In the genomic region with DNA sequence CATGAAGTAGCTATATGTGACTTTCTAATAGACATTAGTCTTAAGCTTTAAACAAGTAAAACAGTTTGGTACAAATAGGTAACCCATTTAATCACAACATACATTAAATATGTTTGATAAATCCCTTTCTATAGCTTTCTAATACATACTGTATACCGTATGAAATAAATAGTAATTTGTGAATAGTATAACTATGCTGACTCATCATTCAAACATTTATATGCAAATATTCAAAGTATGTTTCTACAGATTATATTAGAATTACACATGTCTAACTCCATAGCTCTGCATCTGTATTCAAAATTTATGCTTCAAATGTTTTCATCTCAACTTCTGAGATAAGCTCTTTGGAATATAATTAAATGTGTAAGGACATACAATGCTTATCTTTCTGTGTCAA, we compare ENCODE assay signal across 22 cellular contexts.
DNase-seq lines count a peak whose midpoint lies in the region; ATAC-seq, FAIRE-seq and TF ChIP-seq lines count a peak whose summit lies in the region.
"Had no signal": no experiment of that assay in that cellular context is flagged by ENCODE, and none has a peak within 500 bp of the region (broad histone marks: within the 10 kb centered on the region; RNA-seq: fewer than 3 reads in every experiment).

No MANE protein-coding gene starts in this region.

- H2AK9ac ChIP-seq in IMR-90 (replicated peaks; ENCODE audit: low read depth, low read length, poor library complexity) = no peak overlapping the region

- H4K8ac ChIP-seq in IMR-90 (ENCODE audit: low read depth in 2 of 2, low read length in 2 of 2) = no peak overlapping the region

- BruUV-seq in IMR-90 (replicated peaks; lab: Mats Ljungman, UMichigan) = no TSS peak

- H3K27me3 ChIP-seq in IMR-90 (ENCODE audit: control insufficient read depth, insufficient read depth, low read length) = no peaks in the 10 kb centered on the region
- H3K27me3 ChIP-seq: BLaER1 had no signal

- H3K27ac ChIP-seq in IMR-90 (ENCODE audit: insufficient read depth, low read length) = no peak overlapping the region
- H3K27ac ChIP-seq: BLaER1, C4-2B had no signal

- H4K20me1 ChIP-seq in IMR-90 (ENCODE audit: insufficient read depth, low read length) = no peaks in the 10 kb centered on the region
- H4K20me1 ChIP-seq: BLaER1 had no signal

- H3K56ac ChIP-seq in IMR-90 (ENCODE audit: extremely low read depth, insufficient read depth, low read length) = no peak overlapping the region

- in situ Hi-C loops in IMR-90 (cut with MboI; ENCODE audit: low sequenced_read_pairs) = no loop called here

- no peak for TF ChIP-seq POLR2A in IMR-90 (IDR thresholded peaks at IDR 0.05; ENCODE audit: low read depth, low read length)

- no peak overlapping the region for H2BK15ac ChIP-seq in IMR-90 (ENCODE audit: low read depth, low read length)

- no peak for TF ChIP-seq RAD21 in IMR-90 (IDR thresholded peaks at IDR 0.05; ENCODE audit: low read length)

- intact Hi-C loops in IMR-90 (cut with micrococcal nuclease) = no loop called here

- dilution Hi-C loops in IMR-90 (cut with HindIII; ENCODE audit: low sequenced_read_pairs, unreplicated experiment) = no loop called here

- no peak overlapping the region for H3K14ac ChIP-seq in IMR-90 (replicated peaks; ENCODE audit: low read depth, low read length)

- H2BK5ac ChIP-seq in IMR-90 (ENCODE audit: low read depth, low read length, poor library complexity, severe bottlenecking) = no peak overlapping the region

- DNase-seq in ELR (ENCODE audit: low read depth) (peak; percentile 30), IMR-90 (no peak), amniotic epithelial cell (ENCODE audit: low read depth) (peak; percentile 1), dermis blood vessel endothelial cell (no peak), activated gamma-delta T cell treated with Interleukin-2 at 50 U/mL for 16 hours (no peak), SKM-1 (lab: John Stamatoyannopoulos, UW; ENCODE audit: unreplicated experiment) (no peak), DMS79 treated with DMSO at 0.1 percent for 48 hours (lab: John Stamatoyannopoulos, UW) (no peak)
- DNase-seq: 8988T; Caco-2; CD4-positive, CD25-positive, alpha-beta regulatory T cell; CD8-positive, alpha-beta T cell; DMS153; EL; GF-D8 had no signal

- H3K79me1 ChIP-seq in IMR-90 (ENCODE audit: low read depth in 1 of 2, low read length in 2 of 2) = no peaks in the 10 kb centered on the region

- no peak overlapping the region for H3K9ac ChIP-seq in IMR-90 (ENCODE audit: low read depth, low read length)
- H3K9ac ChIP-seq: BLaER1 had no signal

- H3K18ac ChIP-seq in IMR-90 (ENCODE audit: low read depth, low read length) = no peak overlapping the region

- no peak overlapping the region for H2BK120ac ChIP-seq in IMR-90 (ENCODE audit: low read depth, low read length)

- no CpG with 5 or more reads among the region's 1 CpG for WGBS in IMR-90 (ENCODE audit: extremely low coverage in 2 of 2, insufficient read length in 1 of 2), 2 experiments

- no peaks in the 10 kb centered on the region for H3K9me1 ChIP-seq in IMR-90 (ENCODE audit: insufficient read depth, low read length)

- H3K4me3 ChIP-seq in IMR-90 (ENCODE audit: insufficient read depth, low read depth, low read length) = no peak overlapping the region
- H3K4me3 ChIP-seq: BLaER1, GM23338, HAP-1 had no signal

- H3K4me1 ChIP-seq in IMR-90 (ENCODE audit: control insufficient read depth, insufficient read depth, low read length) = no peaks in the 10 kb centered on the region
- H3K4me1 ChIP-seq: BLaER1, Caco-2, HAP-1 had no signal

- H4K5ac ChIP-seq in IMR-90 (ENCODE audit: low read depth, low read length) = no peak overlapping the region

- H2BK20ac ChIP-seq in IMR-90 (ENCODE audit: low read depth, low read length) = no peak overlapping the region

- POLR2A ChIA-PET in IMR-90 (lab: Charles Lee; ENCODE audit: unreplicated experiment) = no interaction called here

- H3K9me3 ChIP-seq in IMR-90 (ENCODE audit: control insufficient read depth, insufficient read depth, low read length) = no peaks in the 10 kb centered on the region; the same call in 1 of the 2 replicates
- H3K9me3 ChIP-seq: BLaER1, Caco-2, HAP-1 had no signal

- ATAC-seq in IMR-90 (ENCODE audit: low read depth) = no peak
- ATAC-seq: CD8-positive, alpha-beta T cell; GM23338 had no signal

- H4K91ac ChIP-seq in IMR-90 (ENCODE audit: insufficient read depth, low read depth, low read length) = no peak overlapping the region

- TF ChIP-seq CTCF in IMR-90 (conservative IDR thresholded peaks at IDR 0.05; ENCODE audit: low read depth, low read length) = no peak

- no peaks in the 10 kb centered on the region for H3K36me3 ChIP-seq in IMR-90 (ENCODE audit: control insufficient read depth, insufficient read depth, low read length)
- H3K36me3 ChIP-seq: BLaER1, HAP-1 had no signal

- H3K23ac ChIP-seq in IMR-90 (ENCODE audit: low read depth, low read length) = no peak overlapping the region

- H2AFZ ChIP-seq in IMR-90 (replicated peaks; ENCODE audit: low read length, poor library complexity) = no peak overlapping the region
- H2AFZ ChIP-seq: GM23338 had no signal

- no peak overlapping the region for H3K4ac ChIP-seq in IMR-90 (ENCODE audit: low read depth, low read length)

- FAIRE-seq in A204.1 (lab: Jason Lieb, UNC) = peak; percentile 76
- FAIRE-seq: GM12891, GM18507, H54 had no signal

- CTCF ChIA-PET in IMR-90 (lab: Yijun Ruan, JAX) = no interaction called here

- H3K4me2 ChIP-seq in IMR-90 (ENCODE audit: low read depth, low read length) = no peak overlapping the region
- H3K4me2 ChIP-seq: BLaER1, GM23338 had no signal

- no peak overlapping the region for H2AK5ac ChIP-seq in IMR-90 (ENCODE audit: low read depth, low read length)

TF ChIP-seq in IMR-90, 13 proteins besides CTCF, POLR2A, EP300 and RAD21:
- TF ChIP-seq MAFK (IDR thresholded peaks at IDR 0.05; ENCODE audit: low read depth, low read length) (peak; percentile 88), BHLHE40 (IDR thresholded peaks at IDR 0.05; ENCODE audit: low read depth, low read length) (no peak)

Comparison
In these comparisons a context has a peak if more than half of its experiments do, and no peak if none do; other contexts are left out.
1. DNase-seq: peak in ELR (single experiment) and amniotic epithelial cell (single experiment); none in IMR-90 (single experiment), dermis blood vessel endothelial cell (single experiment), activated gamma-delta T cell treated with Interleukin-2 at 50 U/mL for 16 hours (single experiment), SKM-1 (single experiment) and DMS79 treated with DMSO at 0.1 percent for 48 hours (single experiment).